ENCODE assay signal across 7 cellular contexts in genomic region chr15:31365655-31366127, GRCh38. TPM values are rescaled to one million over a fixed set of nuclear protein-coding genes. Genes with fewer than 3 reads are reported as not detected.
DNase-seq lines count a peak whose midpoint lies in the region; ATAC-seq, FAIRE-seq and TF ChIP-seq lines count a peak whose summit lies in the region.

No MANE protein-coding gene starts in this region.

- no peak for FAIRE-seq in bronchial epithelial cell (lab: Jason Lieb, UNC)

- H3K4me3 ChIP-seq in HUES64 (ENCODE audit: low read length) (no peak overlapping the region), bronchial epithelial cell (ENCODE audit: low read depth, low read length) (no peak overlapping the region), kidney epithelial cell (ENCODE audit: low read depth, low read length) (no peak overlapping the region)

- H3K36me3 ChIP-seq in HUES64 (ENCODE audit: insufficient read depth, low read length) (no peaks in the 10 kb centered on the region), bronchial epithelial cell (ENCODE audit: control insufficient read depth, insufficient read depth, low read length) (peaks cover 1% of the 10 kb centered on the region), kidney epithelial cell (ENCODE audit: control insufficient read depth, insufficient read depth, low read length) (no peaks in the 10 kb centered on the region)

- TF ChIP-seq CTCF in bronchial epithelial cell (IDR thresholded peaks at IDR 0.05; ENCODE audit: insufficient read depth, low read length, severe bottlenecking) (peak; percentile 54), kidney epithelial cell (IDR thresholded peaks at IDR 0.05; ENCODE audit: insufficient read depth, low read length, poor library complexity, severe bottlenecking) (peak; percentile 38)

- 18% methylated on average over 22 of the region's 22 CpGs for WGBS in HUES64

- peaks cover 60% of the 10 kb centered on the region for H3K4me1 ChIP-seq in HUES64 (ENCODE audit: insufficient read depth, low read length)

- peak overlapping the region; percentile 30; the same call in 1 of the 2 replicates for H3K27ac ChIP-seq in HUES64 (ENCODE audit: low read depth, low read length)

- H3K9me3 ChIP-seq in HUES64 (ENCODE audit: insufficient read depth, low read depth, low read length), result no peaks in the 10 kb centered on the region

- peak; percentile 61 for DNase-seq in bronchial epithelial cell (ENCODE audit: low read depth)
- DNase-seq in kidney epithelial cell (ENCODE audit: low read depth), result no peak
- DNase-seq in stimulated activated CD4-positive, alpha-beta T cell treated with anti-CD3 and anti-CD28 coated beads, Interleukin-1b, Interleukin-23, amount 100 ng/mL, for 24 hours (ENCODE audit: low read depth in 4 of 4, low spot score in 1 of 4), result peak; percentile 46 to 75 (median 62)
- DNase-seq in NCI-H2196 treated with DMSO at 0.1 percent for 48 hours (lab: John Stamatoyannopoulos, UW; ENCODE audit: unreplicated experiment), result no peak

- ATAC-seq in GM19351 (IDR thresholded peaks at IDR 0.05; ENCODE audit: unreplicated experiment), result peak; percentile 50
- peak; percentile 72 to 75 for ATAC-seq in activated CD4-positive, CD25-positive, alpha-beta regulatory T cell treated with anti-CD3 and anti-CD28 coated beads, Interleukin-2, amount 50 U/mL, for 24 hours

- peak overlapping the region; percentile 27; the same call in 1 of the 2 replicates for H3K9ac ChIP-seq in HUES64 (ENCODE audit: low read depth, low read length)

- H3K27me3 ChIP-seq in HUES64 (ENCODE audit: insufficient read depth, low read length), result no peaks in the 10 kb centered on the region
- H3K27me3 ChIP-seq in bronchial epithelial cell (ENCODE audit: control insufficient read depth, insufficient read depth, low read length), result no peaks in the 10 kb centered on the region
- H3K27me3 ChIP-seq in kidney epithelial cell (ENCODE audit: control insufficient read depth, insufficient read depth, low read length), result no peaks in the 10 kb centered on the region

RNA-seq across cellular contexts. Expression of gene KLF13, which starts 39.1 kb away (rescaled TPM):
- 27.7 TPM for polyA plus RNA-seq in HUES64 (2013, experiment 1 of 2)
- polyA plus RNA-seq in HUES64 (2013, experiment 2 of 2), result 33.5 TPM
- total RNA-seq in bronchial epithelial cell, result 58.7 and 62.0 TPM in 2 replicates
- 66.2 and 67.7 TPM in 2 replicates for total RNA-seq in kidney epithelial cell

Comparison
In these comparisons a context has a peak if more than half of its experiments do, and no peak if none do; other contexts are left out.
1. DNase-seq: peak in bronchial epithelial cell (single experiment) and stimulated activated CD4-positive, alpha-beta T cell treated with anti-CD3 and anti-CD28 coated beads, Interleukin-1b, Interleukin-23, amount 100 ng/mL, for 24 hours (4 of 4); none in kidney epithelial cell (single experiment) and NCI-H2196 treated with DMSO at 0.1 percent for 48 hours (single experiment).